In genomic region chr14:75896341-75896740, GRCh38 we compare ENCODE assay signal across 20 cellular contexts.
DNase-seq lines count a peak whose midpoint lies in the region; ATAC-seq and TF ChIP-seq lines count a peak whose summit lies in the region.
"Had no signal": no experiment of that assay in that cellular context is flagged by ENCODE, and none has a peak within 500 bp of the region (broad histone marks: within the 10 kb centered on the region; RNA-seq: fewer than 3 reads in every experiment).

No MANE protein-coding gene starts in this region.

- H3K9me3 Mint-ChIP-seq in mesothelial cell of epicardium (peaks cover 3% of the 10 kb centered on the region), natural killer cell (no peaks in the 10 kb centered on the region)
- H3K9me3 Mint-ChIP-seq: CD4-positive, alpha-beta memory T cell; GM23338 had no signal

- H3K4me3 Mint-ChIP-seq in mesothelial cell of epicardium (no peak overlapping the region), natural killer cell (no peak overlapping the region)
- H3K4me3 Mint-ChIP-seq: CD4-positive, alpha-beta memory T cell; GM23338 had no signal

- intact Hi-C loops in natural killer cell (cut with micrococcal nuclease): no loop called here

- peak; percentile 7 for DNase-seq in ACHN
- peak; percentile 14 for DNase-seq in M059J (ENCODE audit: low read depth)
- DNase-seq in dermis blood vessel endothelial cell: peak; percentile 62
- DNase-seq in mesothelial cell of epicardium (ENCODE audit: low spot score in 2 of 2, unreplicated experiment in 2 of 2): no peak
- no peak for DNase-seq in BE2C
- no peak for DNase-seq in natural killer cell
- DNase-seq in putamen (ENCODE audit: low spot score): no peak
- DNase-seq: CD4-positive, alpha-beta memory T cell; DMS53; EL; MV-4-11; NCI-H1694 treated with DMSO at 0.1 percent for 48 hours; NCI-H2107; NCI-H510A; NCI-H774 had no signal

- H3K4me1 Mint-ChIP-seq in mesothelial cell of epicardium (peaks cover 12% of the 10 kb centered on the region), natural killer cell (no peaks in the 10 kb centered on the region)
- H3K4me1 Mint-ChIP-seq: GM23338 had no signal

- no peaks in the 10 kb centered on the region for H3K27me3 ChIP-seq in BE2C
- H3K27me3 ChIP-seq: BLaER1 had no signal

- H3K4me3 ChIP-seq in BE2C (ENCODE audit: low read depth, low read length): no peak overlapping the region
- H3K4me3 ChIP-seq: BLaER1, GM12878, GM23338, K562 had no signal

- H3K36me3 ChIP-seq in BE2C: no peaks in the 10 kb centered on the region

- H3K27ac Mint-ChIP-seq in mesothelial cell of epicardium (peak overlapping the region; percentile 83), natural killer cell (no peak overlapping the region)
- H3K27ac Mint-ChIP-seq: GM23338 had no signal

- peaks cover 5% of the 10 kb centered on the region for H3K36me3 Mint-ChIP-seq in mesothelial cell of epicardium
- H3K36me3 Mint-ChIP-seq in natural killer cell: no peaks in the 10 kb centered on the region

- no peak for TF ChIP-seq CTCF in mesothelial cell of epicardium (IDR thresholded peaks at IDR 0.05; ENCODE audit: unreplicated experiment)
- TF ChIP-seq CTCF in BE2C (IDR thresholded peaks at IDR 0.05; ENCODE audit: low read depth, low read length): no peak
- TF ChIP-seq CTCF in natural killer cell (IDR thresholded peaks at IDR 0.05): no peak

- in situ Hi-C loops in ACHN (cut with HindIII; ENCODE audit: low pct_ligation_motif_present, low pct_unique_long_range_greater_than_20kb, low sequenced_read_pairs): no loop called here

- peaks cover 3% of the 10 kb centered on the region; the same call in 1 of the 2 replicates for H3K4me1 ChIP-seq in BE2C

- H3K27me3 Mint-ChIP-seq in mesothelial cell of epicardium (ENCODE audit: low read depth) (no peaks in the 10 kb centered on the region), natural killer cell (ENCODE audit: low read depth in 2 of 2) (no peaks in the 10 kb centered on the region)
- H3K27me3 Mint-ChIP-seq: CD4-positive, alpha-beta memory T cell had no signal

- no peak for ATAC-seq in natural killer cell
- ATAC-seq: GM12878, GM23338, HCT116, K562 had no signal

- no peaks in the 10 kb centered on the region for H3K9me3 ChIP-seq in BE2C
- H3K9me3 ChIP-seq: BLaER1 had no signal

Comparison
In these comparisons a context has a peak if more than half of its experiments do, and no peak if none do; other contexts are left out.
1. DNase-seq: peak in ACHN (single experiment), M059J (single experiment) and dermis blood vessel endothelial cell (single experiment); none in mesothelial cell of epicardium (0 of 2), BE2C (single experiment), natural killer cell (single experiment) and putamen (single experiment).